Comparison of ENCODE assay signal across 21 cellular contexts in the genomic region with DNA sequence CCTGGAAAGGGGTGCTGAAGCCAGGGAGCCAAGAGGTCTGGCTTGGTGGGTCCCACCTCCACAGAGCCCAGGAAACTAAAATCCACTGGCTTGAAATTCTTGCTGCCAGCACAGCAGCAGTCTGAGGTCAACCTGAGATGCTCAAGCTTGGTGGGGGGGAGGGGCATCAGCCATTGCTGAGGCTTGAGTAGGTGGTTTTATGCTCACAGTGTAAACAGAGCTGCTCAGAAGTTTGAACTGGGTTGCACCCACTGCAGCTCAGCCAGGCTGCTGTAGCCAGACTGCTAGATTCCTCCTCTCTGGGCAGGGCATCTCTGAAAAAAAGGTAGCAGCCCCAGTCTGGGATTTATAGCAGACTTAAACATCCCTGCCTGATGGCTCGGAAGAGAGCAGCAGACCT.
"Had no signal": no experiment of that assay in that cellular context is flagged by ENCODE, and none has a peak within 500 bp of the region (broad histone marks: within the 10 kb centered on the region; RNA-seq: fewer than 3 reads in every experiment).

No MANE protein-coding gene starts in this region.

- ATAC-seq: activated T-cell treated with anti-CD3 and anti-CD28 coated beads, Interleukin-2, amount 50 U/mL, for 4 hours; gastroesophageal sphincter; heart left ventricle; left colon; lower lobe of right lung; mucosa of descending colon had no signal

- DNase-seq: activated CD4-positive, alpha-beta T cell treated with anti-CD3 and anti-CD28 coated beads, Interleukin-2, amount 50 U/mL, for 1 hour; activated CD4-positive, CD25-positive, alpha-beta regulatory T cell treated with anti-CD3 and anti-CD28 coated beads, Interleukin-2, amount 50 U/mL, for 72 hours; activated CD8-positive, alpha-beta memory T cell treated with anti-CD3 and anti-CD28 coated beads, Interleukin-2, amount 50 U/mL, for 48 hours; activated naive CD4-positive, alpha-beta T cell; activated naive CD8-positive, alpha-beta T cell treated with anti-CD3 and anti-CD28 coated beads for 36 hours; activated T-cell treated with anti-CD3 and anti-CD28 coated beads, Interleukin-2, amount 50 U/mL, for 4 hours; colonic mucosa; heart left ventricle; left colon; lower lobe of right lung; mesendoderm; mucosa of descending colon; retina; stimulated activated CD4-positive, alpha-beta T cell treated with anti-CD3 and anti-CD28 coated beads, Interleukin-4, amount 100 ng/mL, for 1 hour; stimulated activated naive CD4-positive, alpha-beta T cell treated with Interleukin-2 at 50 U/mL for 16 hours had no signal

- H3K27me3 ChIP-seq: colonic mucosa, gastroesophageal sphincter, heart left ventricle had no signal

- H3K27me3 Mint-ChIP-seq: type B pancreatic cell had no signal

- H3K36me3 ChIP-seq: colonic mucosa, gastroesophageal sphincter, heart left ventricle, lower lobe of right lung, thoracic aorta had no signal

- H3K4me1 ChIP-seq: colonic mucosa, gastroesophageal sphincter, heart left ventricle, lower lobe of right lung had no signal

- H3K4me1 Mint-ChIP-seq: activated naive CD8-positive, alpha-beta T cell treated with anti-CD3 and anti-CD28 coated beads for 36 hours had no signal

- H3K9me3 Mint-ChIP-seq: activated T-cell treated with anti-CD3 and anti-CD28 coated beads, Interleukin-2, amount 50 U/mL, for 4 hours; activated T-helper 2 cell treated with anti-CD3 and anti-CD28 coated beads, Interferon-gamma antibody, Interleukin-2, Interleukin-4, amounts not matched to agents 10 μg/mL and 5 μg/mL and 100 μg/mL, durations not matched to agents 14 hours and 24 hours and 36 hours; central memory CD8-positive, alpha-beta T cell; type B pancreatic cell had no signal

- H3K27ac Mint-ChIP-seq: activated naive CD8-positive, alpha-beta T cell treated with anti-CD3 and anti-CD28 coated beads for 36 hours; activated T-helper 2 cell treated with anti-CD3 and anti-CD28 coated beads, Interferon-gamma antibody, Interleukin-2, Interleukin-4, amounts not matched to agents 10 μg/mL and 5 μg/mL and 100 μg/mL, durations not matched to agents 14 hours and 24 hours and 36 hours; type B pancreatic cell had no signal

- H3K9me3 ChIP-seq: colonic mucosa, lower lobe of right lung, mucosa of descending colon, thoracic aorta had no signal

- H3K4me3 ChIP-seq: colonic mucosa, gastroesophageal sphincter, heart left ventricle, lower lobe of right lung, mucosa of descending colon, thoracic aorta had no signal

- H3K4me3 Mint-ChIP-seq: activated naive CD8-positive, alpha-beta T cell treated with anti-CD3 and anti-CD28 coated beads for 36 hours; activated T-cell treated with anti-CD3 and anti-CD28 coated beads, Interleukin-2, amount 50 U/mL, for 4 hours; central memory CD8-positive, alpha-beta T cell; type B pancreatic cell had no signal

- H3K36me3 Mint-ChIP-seq: activated naive CD8-positive, alpha-beta T cell treated with anti-CD3 and anti-CD28 coated beads for 36 hours; type B pancreatic cell had no signal

- H3K27ac ChIP-seq: colonic mucosa, epithelial cell of prostate, gastroesophageal sphincter, heart left ventricle, lower lobe of right lung, thoracic aorta had no signal
